Comparison of ENCODE assay signal across 14 cellular contexts in the genomic region with DNA sequence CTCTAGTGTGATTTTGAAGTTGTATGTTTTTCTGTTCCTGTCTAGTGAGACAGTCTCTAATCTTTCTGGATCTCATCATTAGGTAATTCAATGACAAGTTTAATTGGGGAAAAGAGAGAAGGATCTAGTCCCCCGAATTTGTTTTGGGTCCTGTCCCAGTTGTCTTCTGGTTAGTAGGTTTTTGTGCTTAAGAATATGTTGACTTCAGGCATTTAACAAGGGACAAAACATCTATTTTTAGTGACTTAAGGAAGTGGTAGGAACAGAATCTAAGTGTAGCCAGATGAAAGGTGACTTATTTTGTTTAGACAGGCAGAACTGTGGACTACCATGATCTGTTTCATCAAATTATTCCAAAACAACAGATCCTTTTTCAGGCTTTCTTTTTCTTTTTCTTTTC. TPM values are rescaled to one million over a fixed set of nuclear protein-coding genes. Genes with fewer than 3 reads are reported as not detected.
DNase-seq lines count a peak whose midpoint lies in the region; ATAC-seq, FAIRE-seq and TF ChIP-seq lines count a peak whose summit lies in the region.
"Had no signal": no experiment of that assay in that cellular context is flagged by ENCODE, and none has a peak within 500 bp of the region (broad histone marks: within the 10 kb centered on the region; RNA-seq: fewer than 3 reads in every experiment).

No MANE protein-coding gene starts in this region.

- H3K27me3 Mint-ChIP-seq in activated CD8-positive, alpha-beta memory T cell treated with anti-CD3 and anti-CD28 coated beads, Interleukin-2, amount 10 ng/mL, durations not matched to agents 7 days and 5 days = peaks cover 5% of the 10 kb centered on the region
- no peaks in the 10 kb centered on the region for H3K27me3 Mint-ChIP-seq in central memory CD8-positive, alpha-beta T cell
- no peaks in the 10 kb centered on the region for H3K27me3 Mint-ChIP-seq in Caco-2 (ENCODE audit: insufficient read depth, unreplicated experiment)

- H3K9me2 ChIP-seq in Loucy (replicated peaks; ENCODE audit: low read depth, low read length) = no peaks in the 10 kb centered on the region

- peaks cover 17% of the 10 kb centered on the region; the same call in 1 of the 2 replicates for H3K36me3 ChIP-seq in Loucy (ENCODE audit: insufficient read depth, low read length)
- H3K36me3 ChIP-seq in gastrocnemius medialis = peaks cover 0 to 18% of the 10 kb centered on the region in 2 donors
- no peaks in the 10 kb centered on the region; the same call in 1 of the 2 replicates for H3K36me3 ChIP-seq in Caco-2 (ENCODE audit: control insufficient read depth, insufficient read depth, low read length)
- peaks cover 11% of the 10 kb centered on the region in 2 donors for H3K36me3 ChIP-seq in kidney (ENCODE audit: control insufficient read depth in 1 of 2, insufficient read depth in 2 of 2, low read length in 2 of 2)

- FAIRE-seq in kidney (lab: Jason Lieb, UNC) = no peak
- FAIRE-seq: H1 had no signal

- peaks cover 40% of the 10 kb centered on the region for H3K36me3 Mint-ChIP-seq in activated CD8-positive, alpha-beta memory T cell treated with anti-CD3 and anti-CD28 coated beads, Interleukin-2, amount 10 ng/mL, durations not matched to agents 7 days and 5 days
- peaks cover 34% of the 10 kb centered on the region for H3K36me3 Mint-ChIP-seq in central memory CD8-positive, alpha-beta T cell (ENCODE audit: insufficient read depth)
- H3K36me3 Mint-ChIP-seq in Caco-2 (ENCODE audit: insufficient read depth, unreplicated experiment) = peaks cover 24% of the 10 kb centered on the region

- in situ Hi-C loops in gastrocnemius medialis (cut with MboI; ENCODE audit: low sequenced_read_pairs in 4 of 4) = no loop called here

- H3K4me1 ChIP-seq in Loucy (ENCODE audit: insufficient read depth, low read length, poor library complexity, severe bottlenecking) = peaks cover 68% of the 10 kb centered on the region
- H3K4me1 ChIP-seq in gastrocnemius medialis = peaks cover 62% of the 10 kb centered on the region in 2 donors
- no peaks in the 10 kb centered on the region for H3K4me1 ChIP-seq in Caco-2
- peaks cover 18 to 29% of the 10 kb centered on the region in 2 donors for H3K4me1 ChIP-seq in kidney (ENCODE audit: control insufficient read depth in 1 of 2, insufficient read depth in 1 of 2, low read depth in 1 of 2, low read length in 2 of 2)

- peak overlapping the region; percentile 93 for H3K4me2 ChIP-seq in Loucy (ENCODE audit: low read depth, low read length, poor library complexity, severe bottlenecking)

- H3K27me3 ChIP-seq in Loucy (ENCODE audit: insufficient read depth, low read length, poor library complexity, severe bottlenecking) = peaks cover 20% of the 10 kb centered on the region
- H3K27me3 ChIP-seq in gastrocnemius medialis = no peaks in the 10 kb centered on the region
- H3K27me3 ChIP-seq in Caco-2 (replicated peaks; ENCODE audit: control insufficient read depth, insufficient read depth, low read length) = no peaks in the 10 kb centered on the region
- H3K27me3 ChIP-seq: vagina had no signal

- peak overlapping the region; percentile 97 for H3K9ac ChIP-seq in Loucy (ENCODE audit: low read depth, low read length, poor library complexity, severe bottlenecking)
- H3K9ac ChIP-seq in kidney (ENCODE audit: low read length in 2 of 2) = no peak overlapping the region

- peak overlapping the region; percentile 93 for H3K4me3 ChIP-seq in Loucy (ENCODE audit: low read length, poor library complexity, severe bottlenecking)
- peak overlapping the region in 1 of 4 donors; percentile 99 for H3K4me3 ChIP-seq in gastrocnemius medialis
- no peak overlapping the region for H3K4me3 ChIP-seq in Caco-2 (ENCODE audit: low read depth, low read length)
- peak overlapping the region in 1 of 2 donors; percentile 18 for H3K4me3 ChIP-seq in kidney (ENCODE audit: low read length in 2 of 2)
- H3K4me3 ChIP-seq: vagina had no signal

- H3K79me2 ChIP-seq in Loucy (ENCODE audit: insufficient read depth, low read length) = peaks cover 71% of the 10 kb centered on the region

- H3F3A ChIP-seq in Loucy (ENCODE audit: low read depth) = no peaks in the 10 kb centered on the region

- peaks cover 5% of the 10 kb centered on the region for H3K9me3 Mint-ChIP-seq in activated CD8-positive, alpha-beta memory T cell treated with anti-CD3 and anti-CD28 coated beads, Interleukin-2, amount 10 ng/mL, durations not matched to agents 7 days and 5 days (ENCODE audit: low read depth)
- H3K9me3 Mint-ChIP-seq in central memory CD8-positive, alpha-beta T cell = no peaks in the 10 kb centered on the region
- H3K9me3 Mint-ChIP-seq in Caco-2 (ENCODE audit: unreplicated experiment) = no peaks in the 10 kb centered on the region

- ATAC-seq in activated CD8-positive, alpha-beta memory T cell treated with anti-CD3 and anti-CD28 coated beads, Interleukin-2, amount 10 ng/mL, durations not matched to agents 7 days and 5 days = no peak
- ATAC-seq in central memory CD8-positive, alpha-beta T cell (replicated peaks; ENCODE audit: extremely low read depth, poor library complexity, severe bottlenecking) = no peak
- no peak for ATAC-seq in gastrocnemius medialis

- intact Hi-C loops in gastrocnemius medialis (cut with DNase I; ENCODE audit: low total_unique reads) (loop anchor here (2.0 to 10.0 kb wide), 5 partner anchors 158 to 1161 kb away; a partner anchor contains a TSS), Caco-2 (cut with micrococcal nuclease; ENCODE audit: unreplicated experiment) (no loop called here), kidney (cut with DNase I) (no loop called here)

- CTCF ChIA-PET in activated CD8-positive, alpha-beta memory T cell treated with anti-CD3 and anti-CD28 coated beads, Interleukin-2, amount 10 ng/mL, durations not matched to agents 7 days and 5 days (lab: Charles Lee) = no interaction called here
- CTCF ChIA-PET in Caco-2 (lab: Charles Lee) = no interaction called here

- TF ChIP-seq CTCF in Loucy (conservative IDR thresholded peaks at IDR 0.05; ENCODE audit: low read length) (no peak), gastrocnemius medialis (IDR thresholded peaks at IDR 0.05 in 4 of 5, conservative IDR thresholded peaks at IDR 0.05 in 1 of 5) (no peak), Caco-2 (IDR thresholded peaks at IDR 0.05; ENCODE audit: insufficient read depth in 1 of 2, low read depth in 1 of 2, low read length in 1 of 2, severe bottlenecking in 1 of 2, unreplicated experiment in 1 of 2) (no peak), kidney (IDR thresholded peaks at IDR 0.05; ENCODE audit: borderline replicate concordance, extremely low read depth, insufficient read depth) (no peak)

- H3K4me1 Mint-ChIP-seq in activated CD8-positive, alpha-beta memory T cell treated with anti-CD3 and anti-CD28 coated beads, Interleukin-2, amount 10 ng/mL, durations not matched to agents 7 days and 5 days = peaks cover 55% of the 10 kb centered on the region
- peaks cover 78% of the 10 kb centered on the region for H3K4me1 Mint-ChIP-seq in central memory CD8-positive, alpha-beta T cell
- peaks cover 6% of the 10 kb centered on the region for H3K4me1 Mint-ChIP-seq in Caco-2 (ENCODE audit: low read depth, unreplicated experiment)

- no peak for TF ChIP-seq POLR2A in gastrocnemius medialis (IDR thresholded peaks at IDR 0.05)

- H3K4me3 Mint-ChIP-seq in activated CD8-positive, alpha-beta memory T cell treated with anti-CD3 and anti-CD28 coated beads, Interleukin-2, amount 10 ng/mL, durations not matched to agents 7 days and 5 days = peak overlapping the region; percentile 5
- peak overlapping the region; percentile 96 for H3K4me3 Mint-ChIP-seq in central memory CD8-positive, alpha-beta T cell
- no peak overlapping the region for H3K4me3 Mint-ChIP-seq in Caco-2 (ENCODE audit: unreplicated experiment)

- H4K20me1 ChIP-seq in Loucy (ENCODE audit: insufficient read depth, low read length, poor library complexity, severe bottlenecking) = peaks cover 67% of the 10 kb centered on the region

- BruUV-seq in Caco-2 (replicated peaks; lab: Mats Ljungman, UMichigan) = no TSS peak

- H3K9me3 ChIP-seq in Loucy (ENCODE audit: insufficient read depth, low read depth, low read length) (no peaks in the 10 kb centered on the region), gastrocnemius medialis (no peaks in the 10 kb centered on the region), Caco-2 (0 out of 2 replicates have a peak, but pooled peaks cover 2% of the 10 kb centered on the region), kidney (ENCODE audit: control insufficient read depth in 1 of 2, low read length in 2 of 2) (no peaks in the 10 kb centered on the region)
- H3K9me3 ChIP-seq: vagina had no signal

- POLR2A ChIA-PET in Caco-2 (lab: Charles Lee) = no interaction called here

- H3K27ac Mint-ChIP-seq in activated CD8-positive, alpha-beta memory T cell treated with anti-CD3 and anti-CD28 coated beads, Interleukin-2, amount 10 ng/mL, durations not matched to agents 7 days and 5 days = peak overlapping the region; percentile 10
- H3K27ac Mint-ChIP-seq in central memory CD8-positive, alpha-beta T cell (ENCODE audit: low read depth) = no peak overlapping the region
- H3K27ac Mint-ChIP-seq in Caco-2 (ENCODE audit: unreplicated experiment) = no peak overlapping the region

- H3K27ac ChIP-seq in gastrocnemius medialis (peak overlapping the region in 3 of 4 donors; percentile 93 to 95 (median 95)), kidney (ENCODE audit: low read depth in 2 of 2, low read length in 2 of 2) (no peak overlapping the region)
- H3K27ac ChIP-seq: vagina had no signal

- no peak overlapping the region for H2AFZ ChIP-seq in Loucy (ENCODE audit: low read length)

- DNase-seq in activated CD8-positive, alpha-beta memory T cell treated with anti-CD3 and anti-CD28 coated beads, Interleukin-2, amount 10 ng/mL, durations not matched to agents 7 days and 5 days = no peak
- no peak for DNase-seq in activated CD8-positive, alpha-beta memory T cell treated with anti-CD3 and anti-CD28 coated beads for 24 hours
- DNase-seq in central memory CD8-positive, alpha-beta T cell (ENCODE audit: low spot score in 2 of 2) = no peak
- DNase-seq in gastrocnemius medialis (no peak), Caco-2 (no peak), kidney (no peak)
- no peak for DNase-seq in activated naive CD4-positive, alpha-beta T cell treated with Interleukin-2 at 50 U/mL for 16 hours
- DNase-seq: activated CD4-positive, CD25-positive, alpha-beta regulatory T cell treated with anti-CD3 and anti-CD28 coated beads, Interleukin-2, amount 50 U/mL, for 72 hours; NCI-H1436; NCI-H526 treated with DMSO at 0.1 percent for 48 hours; stimulated activated CD4-positive, alpha-beta T cell treated with anti-CD3 and anti-CD28 coated beads, Interleukin-12 subunit alpha, Interleukin-12 subunit beta, amount 100 ng/mL, for 4 hours had no signal

RNA-seq across cellular contexts. Expression of a gene that starts 2.2 kb away (rescaled TPM):
- 10 to 100 TPM; 56.4 to 63.8 TPM for total RNA-seq in activated CD8-positive, alpha-beta memory T cell treated with anti-CD3 and anti-CD28 coated beads, Interleukin-2, amount 10 ng/mL, durations not matched to agents 7 days and 5 days
- total RNA-seq in gastrocnemius medialis = 10 to 100 TPM; 24.6 to 63.5 (median 41.9) TPM
- 38.0 and 41.6 TPM in 2 replicates for total RNA-seq in Caco-2 (2022)
- 50.2 TPM for total RNA-seq in kidney
- polyA plus RNA-seq in kidney (ENCODE audit: insufficient read depth, low read depth, low replicate concordance) = 4.1 TPM

Comparison
In these comparisons a context has a peak if more than half of its experiments do, and no peak if none do; other contexts are left out.
1. H3K27ac ChIP-seq: peak in gastrocnemius medialis (3 of 4); none in kidney (0 of 2).